In the genomic region with DNA sequence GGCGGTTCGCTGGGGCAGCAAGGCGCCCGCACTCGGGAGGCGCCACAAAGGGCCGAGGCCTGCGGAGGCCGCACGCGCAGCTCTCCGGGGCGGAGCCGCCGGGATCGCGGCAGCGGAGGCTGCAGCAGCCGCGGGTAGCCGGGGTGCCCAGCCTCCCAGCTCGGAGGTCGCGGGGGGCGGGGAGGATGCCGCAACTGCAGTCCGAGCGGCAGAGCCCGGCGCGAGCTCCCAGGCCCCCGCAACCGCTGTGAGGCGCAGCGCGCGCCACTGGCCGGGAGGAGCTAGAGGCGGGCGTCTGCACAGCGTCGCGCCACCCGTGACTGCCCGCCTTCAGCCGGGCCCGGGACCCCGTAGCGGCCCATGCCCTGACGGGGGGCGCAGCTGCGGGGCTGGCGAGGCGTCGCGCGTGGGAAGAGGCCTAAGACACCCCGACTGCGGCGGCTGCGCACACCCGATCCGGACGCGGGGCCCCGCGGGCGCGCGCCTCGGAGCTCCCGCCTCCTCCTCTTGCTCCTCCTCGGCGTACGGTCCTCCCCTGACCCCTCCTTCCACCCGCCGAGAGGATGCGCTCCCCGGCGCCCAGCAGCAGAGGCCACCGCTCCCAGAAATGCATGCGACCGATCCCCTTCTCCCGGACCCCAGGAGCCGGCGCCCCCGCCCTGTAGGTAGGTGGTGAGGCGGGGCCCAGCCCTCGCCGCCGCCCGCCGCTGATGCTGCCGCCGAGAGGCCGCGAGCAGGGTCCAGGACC, we compare ENCODE assay signal across 1 cellular context.
TF ChIP-seq lines count a peak whose summit lies in the region.

A gene with protein sequence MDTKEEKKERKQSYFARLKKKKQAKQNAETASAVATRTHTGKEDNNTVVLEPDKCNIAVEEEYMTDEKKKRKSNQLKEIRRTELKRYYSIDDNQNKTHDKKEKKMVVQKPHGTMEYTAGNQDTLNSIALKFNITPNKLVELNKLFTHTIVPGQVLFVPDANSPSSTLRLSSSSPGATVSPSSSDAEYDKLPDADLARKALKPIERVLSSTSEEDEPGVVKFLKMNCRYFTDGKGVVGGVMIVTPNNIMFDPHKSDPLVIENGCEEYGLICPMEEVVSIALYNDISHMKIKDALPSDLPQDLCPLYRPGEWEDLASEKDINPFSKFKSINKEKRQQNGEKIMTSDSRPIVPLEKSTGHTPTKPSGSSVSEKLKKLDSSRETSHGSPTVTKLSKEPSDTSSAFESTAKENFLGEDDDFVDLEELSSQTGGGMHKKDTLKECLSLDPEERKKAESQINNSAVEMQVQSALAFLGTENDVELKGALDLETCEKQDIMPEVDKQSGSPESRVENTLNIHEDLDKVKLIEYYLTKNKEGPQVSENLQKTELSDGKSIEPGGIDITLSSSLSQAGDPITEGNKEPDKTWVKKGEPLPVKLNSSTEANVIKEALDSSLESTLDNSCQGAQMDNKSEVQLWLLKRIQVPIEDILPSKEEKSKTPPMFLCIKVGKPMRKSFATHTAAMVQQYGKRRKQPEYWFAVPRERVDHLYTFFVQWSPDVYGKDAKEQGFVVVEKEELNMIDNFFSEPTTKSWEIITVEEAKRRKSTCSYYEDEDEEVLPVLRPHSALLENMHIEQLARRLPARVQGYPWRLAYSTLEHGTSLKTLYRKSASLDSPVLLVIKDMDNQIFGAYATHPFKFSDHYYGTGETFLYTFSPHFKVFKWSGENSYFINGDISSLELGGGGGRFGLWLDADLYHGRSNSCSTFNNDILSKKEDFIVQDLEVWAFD (plus strand): TSS at position 558 of the 748 bp plus-strand sequence. CDS start 24,395 bp downstream, outside the sequence.

TF ChIP-seq in HepG2, 621 proteins besides CTCF, POLR2A, EP300 and RAD21 (continued from another document and continues in another):
- TF ChIP-seq, protein P1, sequence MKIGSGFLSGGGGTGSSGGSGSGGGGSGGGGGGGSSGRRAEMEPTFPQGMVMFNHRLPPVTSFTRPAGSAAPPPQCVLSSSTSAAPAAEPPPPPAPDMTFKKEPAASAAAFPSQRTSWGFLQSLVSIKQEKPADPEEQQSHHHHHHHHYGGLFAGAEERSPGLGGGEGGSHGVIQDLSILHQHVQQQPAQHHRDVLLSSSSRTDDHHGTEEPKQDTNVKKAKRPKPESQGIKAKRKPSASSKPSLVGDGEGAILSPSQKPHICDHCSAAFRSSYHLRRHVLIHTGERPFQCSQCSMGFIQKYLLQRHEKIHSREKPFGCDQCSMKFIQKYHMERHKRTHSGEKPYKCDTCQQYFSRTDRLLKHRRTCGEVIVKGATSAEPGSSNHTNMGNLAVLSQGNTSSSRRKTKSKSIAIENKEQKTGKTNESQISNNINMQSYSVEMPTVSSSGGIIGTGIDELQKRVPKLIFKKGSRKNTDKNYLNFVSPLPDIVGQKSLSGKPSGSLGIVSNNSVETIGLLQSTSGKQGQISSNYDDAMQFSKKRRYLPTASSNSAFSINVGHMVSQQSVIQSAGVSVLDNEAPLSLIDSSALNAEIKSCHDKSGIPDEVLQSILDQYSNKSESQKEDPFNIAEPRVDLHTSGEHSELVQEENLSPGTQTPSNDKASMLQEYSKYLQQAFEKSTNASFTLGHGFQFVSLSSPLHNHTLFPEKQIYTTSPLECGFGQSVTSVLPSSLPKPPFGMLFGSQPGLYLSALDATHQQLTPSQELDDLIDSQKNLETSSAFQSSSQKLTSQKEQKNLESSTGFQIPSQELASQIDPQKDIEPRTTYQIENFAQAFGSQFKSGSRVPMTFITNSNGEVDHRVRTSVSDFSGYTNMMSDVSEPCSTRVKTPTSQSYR (CRISPR knock-in tag; IDR thresholded peaks at IDR 0.05; ENCODE audit: borderline replicate concordance) = peak; percentile 66; the same call in 1 of the 2 replicates
- no peak for TF ChIP-seq STAT5B (CRISPR knock-in tag; IDR thresholded peaks at IDR 0.05)
- TF ChIP-seq ZKSCAN5 (CRISPR knock-in tag; IDR thresholded peaks at IDR 0.05) = no peak
- TF ChIP-seq, protein P2, sequence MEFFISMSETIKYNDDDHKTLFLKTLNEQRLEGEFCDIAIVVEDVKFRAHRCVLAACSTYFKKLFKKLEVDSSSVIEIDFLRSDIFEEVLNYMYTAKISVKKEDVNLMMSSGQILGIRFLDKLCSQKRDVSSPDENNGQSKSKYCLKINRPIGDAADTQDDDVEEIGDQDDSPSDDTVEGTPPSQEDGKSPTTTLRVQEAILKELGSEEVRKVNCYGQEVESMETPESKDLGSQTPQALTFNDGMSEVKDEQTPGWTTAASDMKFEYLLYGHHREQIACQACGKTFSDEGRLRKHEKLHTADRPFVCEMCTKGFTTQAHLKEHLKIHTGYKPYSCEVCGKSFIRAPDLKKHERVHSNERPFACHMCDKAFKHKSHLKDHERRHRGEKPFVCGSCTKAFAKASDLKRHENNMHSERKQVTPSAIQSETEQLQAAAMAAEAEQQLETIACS (CRISPR knock-in tag; IDR thresholded peaks at IDR 0.05) = peak; percentile 96
- TF ChIP-seq ZNF670 (CRISPR knock-in tag; IDR thresholded peaks at IDR 0.05; ENCODE audit: borderline replicate concordance) = no peak
- TF ChIP-seq, protein P3, sequence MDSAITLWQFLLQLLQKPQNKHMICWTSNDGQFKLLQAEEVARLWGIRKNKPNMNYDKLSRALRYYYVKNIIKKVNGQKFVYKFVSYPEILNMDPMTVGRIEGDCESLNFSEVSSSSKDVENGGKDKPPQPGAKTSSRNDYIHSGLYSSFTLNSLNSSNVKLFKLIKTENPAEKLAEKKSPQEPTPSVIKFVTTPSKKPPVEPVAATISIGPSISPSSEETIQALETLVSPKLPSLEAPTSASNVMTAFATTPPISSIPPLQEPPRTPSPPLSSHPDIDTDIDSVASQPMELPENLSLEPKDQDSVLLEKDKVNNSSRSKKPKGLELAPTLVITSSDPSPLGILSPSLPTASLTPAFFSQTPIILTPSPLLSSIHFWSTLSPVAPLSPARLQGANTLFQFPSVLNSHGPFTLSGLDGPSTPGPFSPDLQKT (CRISPR knock-in tag; IDR thresholded peaks at IDR 0.05; ENCODE audit: borderline replicate concordance) = no peak; the same call in 1 of the 2 replicates
- TF ChIP-seq ZBTB38 (CRISPR knock-in tag; IDR thresholded peaks at IDR 0.05) = peak; percentile 13
- TF ChIP-seq, protein P4, sequence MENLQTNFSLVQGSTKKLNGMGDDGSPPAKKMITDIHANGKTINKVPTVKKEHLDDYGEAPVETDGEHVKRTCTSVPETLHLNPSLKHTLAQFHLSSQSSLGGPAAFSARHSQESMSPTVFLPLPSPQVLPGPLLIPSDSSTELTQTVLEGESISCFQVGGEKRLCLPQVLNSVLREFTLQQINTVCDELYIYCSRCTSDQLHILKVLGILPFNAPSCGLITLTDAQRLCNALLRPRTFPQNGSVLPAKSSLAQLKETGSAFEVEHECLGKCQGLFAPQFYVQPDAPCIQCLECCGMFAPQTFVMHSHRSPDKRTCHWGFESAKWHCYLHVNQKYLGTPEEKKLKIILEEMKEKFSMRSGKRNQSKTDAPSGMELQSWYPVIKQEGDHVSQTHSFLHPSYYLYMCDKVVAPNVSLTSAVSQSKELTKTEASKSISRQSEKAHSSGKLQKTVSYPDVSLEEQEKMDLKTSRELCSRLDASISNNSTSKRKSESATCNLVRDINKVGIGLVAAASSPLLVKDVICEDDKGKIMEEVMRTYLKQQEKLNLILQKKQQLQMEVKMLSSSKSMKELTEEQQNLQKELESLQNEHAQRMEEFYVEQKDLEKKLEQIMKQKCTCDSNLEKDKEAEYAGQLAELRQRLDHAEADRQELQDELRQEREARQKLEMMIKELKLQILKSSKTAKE (CRISPR knock-in tag; IDR thresholded peaks at IDR 0.05; ENCODE audit: borderline replicate concordance) = 0 out of 2 replicates have a peak, but pooled peaks have one; percentile 35
- TF ChIP-seq SOX5 (CRISPR knock-in tag; IDR thresholded peaks at IDR 0.05; ENCODE audit: borderline replicate concordance) = no peak
- no peak for TF ChIP-seq EZH2 (conservative IDR thresholded peaks at IDR 0.05; ENCODE audit: low read depth, low read length)
- TF ChIP-seq NR2C2 (CRISPR knock-in tag; IDR thresholded peaks at IDR 0.05; ENCODE audit: borderline replicate concordance) = no peak; the same call in 1 of the 2 replicates
- TF ChIP-seq, protein P5, sequence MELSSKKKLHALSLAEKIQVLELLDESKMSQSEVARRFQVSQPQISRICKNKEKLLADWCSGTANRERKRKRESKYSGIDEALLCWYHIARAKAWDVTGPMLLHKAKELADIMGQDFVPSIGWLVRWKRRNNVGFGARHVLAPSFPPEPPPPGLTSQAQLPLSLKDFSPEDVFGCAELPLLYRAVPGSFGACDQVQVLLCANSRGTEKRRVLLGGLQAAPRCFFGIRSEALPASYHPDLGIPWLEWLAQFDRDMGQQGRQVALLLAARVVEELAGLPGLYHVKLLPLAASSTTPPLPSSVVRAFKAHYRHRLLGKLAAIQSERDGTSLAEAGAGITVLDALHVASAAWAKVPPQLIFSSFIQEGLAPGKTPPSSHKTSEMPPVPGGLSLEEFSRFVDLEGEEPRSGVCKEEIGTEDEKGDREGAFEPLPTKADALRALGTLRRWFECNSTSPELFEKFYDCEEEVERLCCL (CRISPR knock-in tag; IDR thresholded peaks at IDR 0.05; ENCODE audit: borderline replicate concordance) = no peak; the same call in 1 of the 2 replicates
- TF ChIP-seq REPIN1 (CRISPR knock-in tag; IDR thresholded peaks at IDR 0.05; ENCODE audit: borderline replicate concordance, low read depth) = peak; percentile 55; the same call in 1 of the 2 replicates
- no peak; the same call in 1 of the 2 replicates for TF ChIP-seq ZNF274 (CRISPR knock-in tag; IDR thresholded peaks at IDR 0.05)
- peak; percentile 72 for TF ChIP-seq SAP130 (CRISPR knock-in tag; IDR thresholded peaks at IDR 0.05; ENCODE audit: low read depth)
- TF ChIP-seq, protein P6, sequence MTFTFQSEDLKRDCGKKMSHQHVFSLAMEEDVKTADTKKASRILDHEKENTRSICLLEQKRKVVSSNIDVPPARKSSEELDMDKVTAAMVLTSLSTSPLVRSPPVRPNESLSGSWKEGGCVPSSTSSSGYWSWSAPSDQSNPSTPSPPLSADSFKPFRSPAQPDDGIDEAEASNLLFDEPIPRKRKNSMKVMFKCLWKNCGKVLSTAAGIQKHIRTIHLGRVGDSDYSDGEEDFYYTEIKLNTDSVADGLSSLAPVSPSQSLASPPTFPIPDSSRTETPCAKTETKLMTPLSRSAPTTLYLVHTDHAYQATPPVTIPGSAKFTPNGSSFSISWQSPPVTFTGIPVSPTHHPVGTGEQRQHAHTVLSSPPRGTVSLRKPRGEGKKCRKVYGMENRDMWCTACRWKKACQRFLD (CRISPR knock-in tag; IDR thresholded peaks at IDR 0.05; ENCODE audit: borderline replicate concordance) = no peak; the same call in 1 of the 2 replicates
- TF ChIP-seq RCOR2 (CRISPR knock-in tag; IDR thresholded peaks at IDR 0.05) = no peak
- TF ChIP-seq, protein P7, sequence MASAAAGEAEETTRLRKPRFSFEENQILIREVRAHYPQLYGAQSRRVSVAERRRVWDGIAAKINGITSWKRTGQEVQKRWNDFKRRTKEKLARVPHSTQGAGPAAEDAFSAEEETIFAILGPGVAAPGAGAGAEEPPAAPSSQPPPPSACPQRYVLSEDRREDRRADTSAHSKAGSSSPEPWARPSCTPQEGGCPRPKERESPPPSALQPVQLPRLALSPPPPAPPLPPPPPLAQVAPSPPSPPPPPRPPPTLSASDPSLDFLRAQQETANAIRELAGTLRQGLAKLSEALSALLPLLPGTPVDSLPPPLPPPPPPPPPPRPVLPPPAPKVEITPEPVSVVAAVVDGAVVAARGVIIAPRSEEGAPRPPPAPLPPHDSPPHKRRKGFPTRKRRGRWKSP (CRISPR knock-in tag; IDR thresholded peaks at IDR 0.05) = no peak; the same call in 1 of the 2 replicates
- TF ChIP-seq, protein P8, sequence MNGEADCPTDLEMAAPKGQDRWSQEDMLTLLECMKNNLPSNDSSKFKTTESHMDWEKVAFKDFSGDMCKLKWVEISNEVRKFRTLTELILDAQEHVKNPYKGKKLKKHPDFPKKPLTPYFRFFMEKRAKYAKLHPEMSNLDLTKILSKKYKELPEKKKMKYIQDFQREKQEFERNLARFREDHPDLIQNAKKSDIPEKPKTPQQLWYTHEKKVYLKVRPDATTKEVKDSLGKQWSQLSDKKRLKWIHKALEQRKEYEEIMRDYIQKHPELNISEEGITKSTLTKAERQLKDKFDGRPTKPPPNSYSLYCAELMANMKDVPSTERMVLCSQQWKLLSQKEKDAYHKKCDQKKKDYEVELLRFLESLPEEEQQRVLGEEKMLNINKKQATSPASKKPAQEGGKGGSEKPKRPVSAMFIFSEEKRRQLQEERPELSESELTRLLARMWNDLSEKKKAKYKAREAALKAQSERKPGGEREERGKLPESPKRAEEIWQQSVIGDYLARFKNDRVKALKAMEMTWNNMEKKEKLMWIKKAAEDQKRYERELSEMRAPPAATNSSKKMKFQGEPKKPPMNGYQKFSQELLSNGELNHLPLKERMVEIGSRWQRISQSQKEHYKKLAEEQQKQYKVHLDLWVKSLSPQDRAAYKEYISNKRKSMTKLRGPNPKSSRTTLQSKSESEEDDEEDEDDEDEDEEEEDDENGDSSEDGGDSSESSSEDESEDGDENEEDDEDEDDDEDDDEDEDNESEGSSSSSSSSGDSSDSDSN (CRISPR knock-in tag; IDR thresholded peaks at IDR 0.05) = peak; percentile 97
- TF ChIP-seq, protein P9, sequence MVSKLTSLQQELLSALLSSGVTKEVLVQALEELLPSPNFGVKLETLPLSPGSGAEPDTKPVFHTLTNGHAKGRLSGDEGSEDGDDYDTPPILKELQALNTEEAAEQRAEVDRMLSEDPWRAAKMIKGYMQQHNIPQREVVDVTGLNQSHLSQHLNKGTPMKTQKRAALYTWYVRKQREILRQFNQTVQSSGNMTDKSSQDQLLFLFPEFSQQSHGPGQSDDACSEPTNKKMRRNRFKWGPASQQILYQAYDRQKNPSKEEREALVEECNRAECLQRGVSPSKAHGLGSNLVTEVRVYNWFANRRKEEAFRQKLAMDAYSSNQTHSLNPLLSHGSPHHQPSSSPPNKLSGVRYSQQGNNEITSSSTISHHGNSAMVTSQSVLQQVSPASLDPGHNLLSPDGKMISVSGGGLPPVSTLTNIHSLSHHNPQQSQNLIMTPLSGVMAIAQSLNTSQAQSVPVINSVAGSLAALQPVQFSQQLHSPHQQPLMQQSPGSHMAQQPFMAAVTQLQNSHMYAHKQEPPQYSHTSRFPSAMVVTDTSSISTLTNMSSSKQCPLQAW (CRISPR knock-in tag; IDR thresholded peaks at IDR 0.05) = peak; percentile 71; the same call in 1 of the 2 replicates
- TF ChIP-seq, protein P10, sequence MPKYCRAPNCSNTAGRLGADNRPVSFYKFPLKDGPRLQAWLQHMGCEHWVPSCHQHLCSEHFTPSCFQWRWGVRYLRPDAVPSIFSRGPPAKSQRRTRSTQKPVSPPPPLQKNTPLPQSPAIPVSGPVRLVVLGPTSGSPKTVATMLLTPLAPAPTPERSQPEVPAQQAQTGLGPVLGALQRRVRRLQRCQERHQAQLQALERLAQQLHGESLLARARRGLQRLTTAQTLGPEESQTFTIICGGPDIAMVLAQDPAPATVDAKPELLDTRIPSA (CRISPR knock-in tag; IDR thresholded peaks at IDR 0.05; ENCODE audit: borderline replicate concordance) = no peak
- TF ChIP-seq MTA1 (CRISPR knock-in tag; IDR thresholded peaks at IDR 0.05; ENCODE audit: borderline replicate concordance) = peak; percentile 83; the same call in 1 of the 2 replicates
- 0 out of 2 replicates have a peak, but pooled peaks have one; percentile 69 for TF ChIP-seq PRMT3 (CRISPR knock-in tag; IDR thresholded peaks at IDR 0.05; ENCODE audit: borderline replicate concordance, low read depth)
- TF ChIP-seq ZNF761 (CRISPR knock-in tag; conservative IDR thresholded peaks at IDR 0.05) = no peak; the same call in 1 of the 2 replicates
- no peak for TF ChIP-seq PHF5A (CRISPR knock-in tag; IDR thresholded peaks at IDR 0.05; ENCODE audit: low read depth, unreplicated experiment)
- peak; percentile 73 for TF ChIP-seq POLR2AphosphoS5 (IDR thresholded peaks at IDR 0.05; ENCODE audit: low read depth, low read length)
- TF ChIP-seq PHF20 (CRISPR knock-in tag; IDR thresholded peaks at IDR 0.05) = peak; percentile 67; the same call in 1 of the 2 replicates
- TF ChIP-seq KLF13 (CRISPR knock-in tag; IDR thresholded peaks at IDR 0.05) = 0 out of 2 replicates have a peak, but pooled peaks have one; percentile 10
